In the genomic region with DNA sequence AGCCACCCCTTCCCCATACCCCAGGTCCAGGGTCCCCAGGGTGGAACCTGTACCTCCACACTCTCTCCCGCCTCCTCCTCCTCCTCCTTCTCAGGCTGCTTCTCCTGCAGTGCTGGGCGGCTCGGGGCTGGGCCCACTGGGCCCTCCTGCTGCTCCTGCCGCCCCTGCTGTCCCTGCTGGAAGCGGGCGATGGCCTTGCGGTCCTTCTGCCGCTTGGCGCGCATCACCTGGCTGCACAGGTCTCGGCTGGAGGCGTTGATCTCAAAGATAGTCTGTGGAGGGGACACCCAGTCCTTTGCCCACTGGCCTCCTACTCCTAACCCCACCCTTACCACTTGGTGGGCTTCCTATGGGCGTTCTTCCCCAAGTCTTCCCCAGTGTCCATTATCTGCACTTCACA, we compare ENCODE assay signal across 25 cellular contexts. TPM values are rescaled to one million over a fixed set of nuclear protein-coding genes. Genes with fewer than 3 reads are reported as not detected.
DNase-seq lines count a peak whose midpoint lies in the region; ATAC-seq, FAIRE-seq and TF ChIP-seq lines count a peak whose summit lies in the region.
"Had no signal": no experiment of that assay in that cellular context is flagged by ENCODE, and none has a peak within 500 bp of the region (broad histone marks: within the 10 kb centered on the region; RNA-seq: fewer than 3 reads in every experiment).

No MANE protein-coding gene starts in this region.

- no peaks in the 10 kb centered on the region for H3K79me2 ChIP-seq in K562 (ENCODE audit: control insufficient read depth, insufficient read depth, low read length)
- no peaks in the 10 kb centered on the region for H3K79me2 ChIP-seq in osteoblast (ENCODE audit: insufficient read depth, low read length)

- no TSS peak for BruUV-seq in K562 (replicated peaks; lab: Mats Ljungman, UMichigan)

- peaks cover 4% of the 10 kb centered on the region for H3K9me1 ChIP-seq in K562 (ENCODE audit: control insufficient read depth, insufficient read depth, low read length)

- H3K4me1 ChIP-seq in K562 (replicated peaks in 1 of 2; ENCODE audit: control insufficient read depth in 2 of 2, insufficient read depth in 2 of 2, low read length in 2 of 2) (peaks cover 9 to 41% of the 10 kb centered on the region in 2 experiments), osteoblast (ENCODE audit: insufficient read depth, low read length) (peaks cover 4% of the 10 kb centered on the region), gastrocnemius medialis (no peaks in the 10 kb centered on the region)

- H3K4me2 ChIP-seq in K562 (ENCODE audit: insufficient read depth, low read length) (no peak overlapping the region), osteoblast (ENCODE audit: insufficient read depth, low read length) (no peak overlapping the region)
- H3K4me2 ChIP-seq: A549 had no signal

- no peak for TF ChIP-seq EP300 in K562 (IDR thresholded peaks at IDR 0.05; ENCODE audit: low read length)

- no peaks in the 10 kb centered on the region for H3K9me3 ChIP-seq in K562 (replicated peaks; ENCODE audit: control insufficient read depth, insufficient read depth, low read depth, low read length)
- no peaks in the 10 kb centered on the region for H3K9me3 ChIP-seq in osteoblast (ENCODE audit: low read depth, low read length)
- H3K9me3 ChIP-seq in gastrocnemius medialis, result no peaks in the 10 kb centered on the region
- H3K9me3 ChIP-seq: A549, BE2C had no signal

- in situ Hi-C loops in K562 (cut with MboI) (no loop called here), gastrocnemius medialis (cut with MboI; ENCODE audit: low sequenced_read_pairs in 4 of 4) (no loop called here)

- 96% methylated on average over 10 of the region's 13 CpGs for WGBS in K562 (ENCODE audit: insufficient coverage, low coverage, missing lambda C conversion rate)

- no peak for FAIRE-seq in K562 (lab: Jason Lieb, UNC)
- FAIRE-seq: A549, D721Med, GM12878, GM19239, H1 had no signal

- POLR2A ChIA-PET in K562 (lab: Yijun Ruan, JAX), result interaction anchor here (0.7 kb wide), 1 partner anchor 104 kb away, joined by 3 read pairs; no protein-coding TSS in a partner anchor

- no peak overlapping the region for H2AFZ ChIP-seq in K562 (ENCODE audit: low read depth, low read length)
- no peak overlapping the region for H2AFZ ChIP-seq in osteoblast (ENCODE audit: low read length)
- H2AFZ ChIP-seq: GM23248 had no signal

- no peak overlapping the region for H3K27ac ChIP-seq in K562 (ENCODE audit: extremely low read depth, low read depth, low read length)
- no peak overlapping the region for H3K27ac ChIP-seq in osteoblast (ENCODE audit: low read depth, low read length)
- H3K27ac ChIP-seq in gastrocnemius medialis, result no peak overlapping the region
- H3K27ac ChIP-seq: A549, C4-2B, GM23248 had no signal

- no peaks in the 10 kb centered on the region for H3K27me3 ChIP-seq in K562 (ENCODE audit: control insufficient read depth in 2 of 2, insufficient read depth in 2 of 2, low read length in 2 of 2)
- H3K27me3 ChIP-seq in osteoblast (ENCODE audit: insufficient read depth, low read length), result no peaks in the 10 kb centered on the region
- H3K27me3 ChIP-seq in gastrocnemius medialis, result no peaks in the 10 kb centered on the region
- H3K27me3 ChIP-seq: BE2C had no signal

- peaks cover 93% of the 10 kb centered on the region for H3K36me3 ChIP-seq in K562 (ENCODE audit: control insufficient read depth, insufficient read depth, low read length)
- peaks cover 50% of the 10 kb centered on the region for H3K36me3 ChIP-seq in osteoblast (ENCODE audit: insufficient read depth, low read length)
- H3K36me3 ChIP-seq in gastrocnemius medialis, result peaks cover 2 to 100% of the 10 kb centered on the region in 2 donors

- TF ChIP-seq CTCF in K562 (IDR thresholded peaks at IDR 0.05 in 2 of 3, conservative IDR thresholded peaks at IDR 0.05 in 1 of 3; ENCODE audit: insufficient read depth in 2 of 3, low read depth in 1 of 3, low read length in 3 of 3) (no peak), osteoblast (IDR thresholded peaks at IDR 0.05; ENCODE audit: extremely low read depth, low read depth, low read length) (no peak), gastrocnemius medialis (IDR thresholded peaks at IDR 0.05 in 4 of 5, conservative IDR thresholded peaks at IDR 0.05 in 1 of 5) (no peak)

- H3K4me3 ChIP-seq in K562 (no peak overlapping the region), osteoblast (ENCODE audit: insufficient read depth, low read length) (no peak overlapping the region), gastrocnemius medialis (no peak overlapping the region)
- H3K4me3 ChIP-seq: A549, GM12878, GM23248 had no signal

- CTCF ChIA-PET in K562 (lab: Yijun Ruan, JAX; ENCODE audit: low intra/inter-chr PET ratio), result no interaction called here

- H3K9ac ChIP-seq in K562 (ENCODE audit: insufficient read depth in 1 of 2, low read depth in 2 of 2, low read length in 2 of 2), result no peak overlapping the region; a peak in 1 of 4 replicates
- H3K9ac ChIP-seq: GM23248 had no signal

- no peak for TF ChIP-seq POLR2A in K562 (conservative IDR thresholded peaks at IDR 0.05)
- no peak for TF ChIP-seq POLR2A in gastrocnemius medialis (IDR thresholded peaks at IDR 0.05)

- peak; percentile 16 for DNase-seq in Right ventricle myocardium inferior (ENCODE audit: missing footprints)
- no peak for DNase-seq in left ventricle myocardium superior
- DNase-seq in K562 (ENCODE audit: extremely low read depth in 1 of 4, low spot score in 3 of 4), result no peak
- DNase-seq in osteoblast (ENCODE audit: insufficient read length, low spot score, missing footprints), result peak; percentile 38
- DNase-seq in gastrocnemius medialis, result no peak
- DNase-seq: 8988T; ACHN; AML-193; BE2C; CD4-positive, alpha-beta T cell; CD8-positive, alpha-beta memory T cell; DMS 273 treated with DMSO at 0.1 percent for 48 hours; DMS79; EL; GDM1; GM23248; HCEC 1CT had no signal

- intact Hi-C loops in Right ventricle myocardium inferior (cut with DNase I), result no loop called here
- intact Hi-C loops in left ventricle myocardium superior (cut with micrococcal nuclease), result no loop called here
- intact Hi-C loops in K562 (cut with micrococcal nuclease), result no loop called here
- intact Hi-C loops in gastrocnemius medialis (cut with DNase I; ENCODE audit: low total_unique reads), result no loop called here

- H4K20me1 ChIP-seq in K562 (replicated peaks; ENCODE audit: control insufficient read depth, insufficient read depth, low read length), result peaks cover 27% of the 10 kb centered on the region
- peaks cover 13% of the 10 kb centered on the region for H4K20me1 ChIP-seq in osteoblast (ENCODE audit: insufficient read depth, low read length)

- TF ChIP-seq RAD21 in K562 (CRISPR knock-in tag; conservative IDR thresholded peaks at IDR 0.05 in 1 of 2, IDR thresholded peaks at IDR 0.05 in 1 of 2), result no peak

- ATAC-seq in Right ventricle myocardium inferior (no peak), left ventricle myocardium superior (no peak), K562 (no peak), gastrocnemius medialis (no peak), HG02938 (IDR thresholded peaks at IDR 0.05; ENCODE audit: unreplicated experiment) (no peak)
- ATAC-seq: A549, GM12878 had no signal

RNA-seq across cellular contexts. Expression of a gene that starts 14.5 kb away (rescaled TPM):
- total RNA-seq in Right ventricle myocardium inferior (not detected), left ventricle myocardium superior (not detected), K562 (2014; rRNA removed) (not detected in 2 replicates), K562 (2014; rRNA removed; fragmentation: Illumina TruSeq; extraction: Trizol) (not detected in 2 replicates), K562 (2015; rRNA removed; fragmentation: Illumina TruSeq; extraction: Trizol) (not detected in 2 replicates), K562 (2021) (not detected in 2 replicates), osteoblast (not detected in 2 replicates), gastrocnemius medialis (not detected)
- not detected in 2 replicates for total RNA-seq in K562 (2011; cell fraction: chromatin; rRNA removed; ENCODE audit: low replicate concordance)
- not detected in 2 replicates for total RNA-seq in K562 (2011; cell fraction: nucleolus; rRNA removed)
- total RNA-seq in K562 (2011; cell fraction: nucleoplasm; rRNA removed), result not detected in 2 replicates
- polyA plus RNA-seq in K562 (2011; rRNA removed) (not detected in 2 replicates), K562 (2014; fragmentation: Illumina TruSeq; extraction: Trizol) (not detected in 2 replicates), K562 (2014; fragmentation: Nextera tagmentation; extraction: Ambion mirVana) (not detected), K562 (2014; rRNA removed) (not detected in 2 replicates)
- polyA plus RNA-seq in K562 (2011; cell fraction: cytosol; rRNA removed), result not detected in 2 replicates
- not detected in 2 replicates for polyA plus RNA-seq in K562 (2011; cell fraction: nucleus; rRNA removed)
- 0.14 and 0.17 TPM in 2 replicates for polyA plus RNA-seq in K562 (2012)
- not detected in 2 replicates for polyA minus RNA-seq in K562 (2011; rRNA and poly(A)+ RNA removed)
- not detected in 2 replicates for polyA minus RNA-seq in K562 (2011; cell fraction: cytosol; rRNA and poly(A)+ RNA removed)
- not detected in 2 replicates for polyA minus RNA-seq in K562 (2011; cell fraction: nucleus; rRNA and poly(A)+ RNA removed)
- total RNA-seq: GM23248, H7 had no signal
- polyA plus RNA-seq: CD8-positive, alpha-beta memory T cell; GM12878; GM23248 had no signal

RNA-seq across cellular contexts. Expression of a gene that starts 21.3 kb away (rescaled TPM):
- 38.5 TPM for total RNA-seq in Right ventricle myocardium inferior
- total RNA-seq in left ventricle myocardium superior, result 33.8 TPM
- total RNA-seq in K562 (2011; cell fraction: chromatin; rRNA removed; ENCODE audit: low replicate concordance), result 60.9 and 181 TPM in 2 replicates
- total RNA-seq in K562 (2011; cell fraction: nucleolus; rRNA removed), result 87.0 and 87.2 TPM in 2 replicates
- 56.8 and 61.4 TPM in 2 replicates for total RNA-seq in K562 (2011; cell fraction: nucleoplasm; rRNA removed)
- total RNA-seq in K562 (2014; rRNA removed), result 100 and 135 TPM in 2 replicates
- total RNA-seq in K562 (2014; rRNA removed; fragmentation: Illumina TruSeq; extraction: Trizol), result 23.9 and 25.8 TPM in 2 replicates
- 48.5 and 51.4 TPM in 2 replicates for total RNA-seq in K562 (2015; rRNA removed; fragmentation: Illumina TruSeq; extraction: Trizol)
- total RNA-seq in K562 (2021), result 128 and 132 TPM in 2 replicates
- 56.6 and 80.5 TPM in 2 replicates for polyA plus RNA-seq in K562 (2011; rRNA removed)
- polyA plus RNA-seq in K562 (2011; cell fraction: cytosol; rRNA removed), result 71.0 and 78.8 TPM in 2 replicates
- polyA plus RNA-seq in K562 (2011; cell fraction: nucleus; rRNA removed), result 76.8 and 95.6 TPM in 2 replicates
- 48.8 and 67.9 TPM in 2 replicates for polyA plus RNA-seq in K562 (2012)
- polyA plus RNA-seq in K562 (2014; fragmentation: Illumina TruSeq; extraction: Trizol), result 44.4 and 77.7 TPM in 2 replicates
- polyA plus RNA-seq in K562 (2014; fragmentation: Nextera tagmentation; extraction: Ambion mirVana), result 1 to 10 TPM; 1.4 to 3.1 TPM
- 74.4 and 107 TPM in 2 replicates for polyA plus RNA-seq in K562 (2014; rRNA removed)
- 47.0 and 50.2 TPM in 2 replicates for polyA minus RNA-seq in K562 (2011; rRNA and poly(A)+ RNA removed)
- polyA minus RNA-seq in K562 (2011; cell fraction: cytosol; rRNA and poly(A)+ RNA removed), result 52.1 and 64.3 TPM in 2 replicates
- polyA minus RNA-seq in K562 (2011; cell fraction: nucleus; rRNA and poly(A)+ RNA removed), result 31.1 and 49.1 TPM in 2 replicates
- total RNA-seq in osteoblast, result 40.2 and 49.5 TPM in 2 replicates
- total RNA-seq in gastrocnemius medialis, result 100 to 1,000 TPM in 3 of 4 donors, 10 to 100 TPM in 1; 90.0 to 144 (median 108) TPM

RNA-seq across cellular contexts. Expression of a gene that starts 21.5 kb away (rescaled TPM):
- 18.1 TPM for total RNA-seq in Right ventricle myocardium inferior
- 19.5 TPM for total RNA-seq in left ventricle myocardium superior
- 9.9 and 32.6 TPM in 2 replicates for total RNA-seq in K562 (2011; cell fraction: chromatin; rRNA removed; ENCODE audit: low replicate concordance)
- 18.9 and 25.0 TPM in 2 replicates for total RNA-seq in K562 (2011; cell fraction: nucleolus; rRNA removed)
- 17.7 and 18.0 TPM in 2 replicates for total RNA-seq in K562 (2011; cell fraction: nucleoplasm; rRNA removed)
- 40.4 and 52.0 TPM in 2 replicates for total RNA-seq in K562 (2014; rRNA removed)
- 12.7 and 15.6 TPM in 2 replicates for total RNA-seq in K562 (2014; rRNA removed; fragmentation: Illumina TruSeq; extraction: Trizol)
- total RNA-seq in K562 (2015; rRNA removed; fragmentation: Illumina TruSeq; extraction: Trizol), result 34.3 and 36.7 TPM in 2 replicates
- 34.9 and 38.9 TPM in 2 replicates for total RNA-seq in K562 (2021)
- polyA plus RNA-seq in K562 (2011; rRNA removed), result 17.6 and 17.9 TPM in 2 replicates
- 23.1 and 48.6 TPM in 2 replicates for polyA plus RNA-seq in K562 (2011; cell fraction: cytosol; rRNA removed)
- 10.9 and 15.7 TPM in 2 replicates for polyA plus RNA-seq in K562 (2011; cell fraction: nucleus; rRNA removed)
- 23.0 and 27.5 TPM in 2 replicates for polyA plus RNA-seq in K562 (2012)
- 18.0 and 27.7 TPM in 2 replicates for polyA plus RNA-seq in K562 (2014; fragmentation: Illumina TruSeq; extraction: Trizol)
- polyA plus RNA-seq in K562 (2014; fragmentation: Nextera tagmentation; extraction: Ambion mirVana), result 1 to 10 TPM; 2.8 to 3.5 TPM
- 26.4 and 35.0 TPM in 2 replicates for polyA plus RNA-seq in K562 (2014; rRNA removed)
- polyA minus RNA-seq in K562 (2011; rRNA and poly(A)+ RNA removed), result 10.0 and 13.0 TPM in 2 replicates
- 12.1 and 15.7 TPM in 2 replicates for polyA minus RNA-seq in K562 (2011; cell fraction: cytosol; rRNA and poly(A)+ RNA removed)
- polyA minus RNA-seq in K562 (2011; cell fraction: nucleus; rRNA and poly(A)+ RNA removed), result 11.0 and 11.4 TPM in 2 replicates
- total RNA-seq in osteoblast, result 20.0 and 22.4 TPM in 2 replicates
- total RNA-seq in gastrocnemius medialis, result 10 to 100 TPM; 17.7 to 31.2 (median 23.1) TPM

RNA-seq across cellular contexts. Expression of a gene that starts 28.5 kb away (rescaled TPM):
- total RNA-seq in Right ventricle myocardium inferior (not detected), left ventricle myocardium superior (not detected), K562 (2014; rRNA removed) (0.08 and 0.14 TPM in 2 replicates), K562 (2014; rRNA removed; fragmentation: Illumina TruSeq; extraction: Trizol) (not detected in 2 replicates), K562 (2015; rRNA removed; fragmentation: Illumina TruSeq; extraction: Trizol) (not detected in 2 replicates), K562 (2021) (0.16 TPM in 1 of 2 replicates, not detected in the other), osteoblast (not detected in 2 replicates), gastrocnemius medialis (not detected)
- total RNA-seq in K562 (2011; cell fraction: chromatin; rRNA removed; ENCODE audit: low replicate concordance), result 0.30 TPM in 1 of 2 replicates, not detected in the other
- total RNA-seq in K562 (2011; cell fraction: nucleolus; rRNA removed), result 0.17 TPM in 1 of 2 replicates, not detected in the other
- total RNA-seq in K562 (2011; cell fraction: nucleoplasm; rRNA removed), result not detected in 2 replicates
- polyA plus RNA-seq in K562 (2011; rRNA removed) (0.06 TPM in 1 of 2 replicates, not detected in the other), K562 (2014; fragmentation: Illumina TruSeq; extraction: Trizol) (not detected in 2 replicates), K562 (2014; fragmentation: Nextera tagmentation; extraction: Ambion mirVana) (not detected), K562 (2014; rRNA removed) (not detected in 2 replicates)
- 0.03 TPM in 1 of 2 replicates, not detected in the other for polyA plus RNA-seq in K562 (2011; cell fraction: cytosol; rRNA removed)
- 0.07 and 0.18 TPM in 2 replicates for polyA plus RNA-seq in K562 (2011; cell fraction: nucleus; rRNA removed)
- 0.04 TPM in 1 of 2 replicates, not detected in the other for polyA plus RNA-seq in K562 (2012)
- not detected in 2 replicates for polyA minus RNA-seq in K562 (2011; rRNA and poly(A)+ RNA removed)
- not detected in 2 replicates for polyA minus RNA-seq in K562 (2011; cell fraction: cytosol; rRNA and poly(A)+ RNA removed)
- polyA minus RNA-seq in K562 (2011; cell fraction: nucleus; rRNA and poly(A)+ RNA removed), result not detected in 2 replicates
- total RNA-seq: GM23248 had no signal
- polyA plus RNA-seq: GM23248 had no signal

RNA-seq across cellular contexts. Expression of a gene that starts 57.2 kb away (rescaled TPM):
- total RNA-seq in Right ventricle myocardium inferior (120 TPM), left ventricle myocardium superior (145 TPM), K562 (2014; rRNA removed) (6.4 and 9.2 TPM in 2 replicates), K562 (2014; rRNA removed; fragmentation: Illumina TruSeq; extraction: Trizol) (5.5 and 6.1 TPM in 2 replicates), K562 (2015; rRNA removed; fragmentation: Illumina TruSeq; extraction: Trizol) (7.4 and 7.8 TPM in 2 replicates), K562 (2021) (23.8 and 27.2 TPM in 2 replicates), osteoblast (25.7 and 28.9 TPM in 2 replicates), gastrocnemius medialis (10 to 100 TPM; 21.4 to 27.0 (median 25.4) TPM)
- total RNA-seq in K562 (2011; cell fraction: chromatin; rRNA removed; ENCODE audit: low replicate concordance), result 112 and 252 TPM in 2 replicates
- 110 and 123 TPM in 2 replicates for total RNA-seq in K562 (2011; cell fraction: nucleolus; rRNA removed)
- 98.7 and 108 TPM in 2 replicates for total RNA-seq in K562 (2011; cell fraction: nucleoplasm; rRNA removed)
- polyA plus RNA-seq in K562 (2011; rRNA removed) (12.8 and 18.9 TPM in 2 replicates), K562 (2014; fragmentation: Illumina TruSeq; extraction: Trizol) (16.2 and 17.0 TPM in 2 replicates), K562 (2014; fragmentation: Nextera tagmentation; extraction: Ambion mirVana) (1 to 10 TPM in 1 of 2 experiments, under 1 TPM in 1; 0.80 to 1.1 TPM), K562 (2014; rRNA removed) (19.2 and 19.3 TPM in 2 replicates)
- polyA plus RNA-seq in K562 (2011; cell fraction: cytosol; rRNA removed), result 8.0 and 10.3 TPM in 2 replicates
- 137 and 160 TPM in 2 replicates for polyA plus RNA-seq in K562 (2011; cell fraction: nucleus; rRNA removed)
- 20.9 and 33.9 TPM in 2 replicates for polyA plus RNA-seq in K562 (2012)
- 7.8 and 12.1 TPM in 2 replicates for polyA minus RNA-seq in K562 (2011; rRNA and poly(A)+ RNA removed)
- 17.9 and 21.8 TPM in 2 replicates for polyA minus RNA-seq in K562 (2011; cell fraction: cytosol; rRNA and poly(A)+ RNA removed)
- 30.6 and 40.4 TPM in 2 replicates for polyA minus RNA-seq in K562 (2011; cell fraction: nucleus; rRNA and poly(A)+ RNA removed)

Comparison
In these comparisons a context has a peak if more than half of its experiments do, and no peak if none do; other contexts are left out.
1. DNase-seq: peak in Right ventricle myocardium inferior (single experiment) and osteoblast (single experiment); none in left ventricle myocardium superior (single experiment), K562 (0 of 4) and gastrocnemius medialis (0 of 2).